1 cellular context compared by ENCODE assay signal in genomic region chr7:5822742-5823503, GRCh38.
A peak's percentile ranks its signal among the peaks of the same experiment; 100 is the strongest.
TF ChIP-seq lines count a peak whose summit lies in the region.

No MANE protein-coding gene starts in this region.

TF ChIP-seq in K562, 482 proteins besides CTCF, POLR2A, EP300 and RAD21 (continued from another document and continues in another):
- TF ChIP-seq ATF6 (CRISPR knock-in tag; IDR thresholded peaks at IDR 0.05) (0 out of 2 replicates have a peak, but pooled peaks have one; percentile 40), E2F1 (CRISPR knock-in tag; IDR thresholded peaks at IDR 0.05) (no peak), ZNF583 (CRISPR knock-in tag; IDR thresholded peaks at IDR 0.05) (peak; percentile 42; the same call in 1 of the 2 replicates), KAT7 (CRISPR knock-in tag; IDR thresholded peaks at IDR 0.05; ENCODE audit: borderline replicate concordance) (no peak), E2F3 (CRISPR knock-in tag; IDR thresholded peaks at IDR 0.05) (0 out of 2 replicates have a peak, but pooled peaks have one; percentile 28), BACH1 (tag; IDR thresholded peaks at IDR 0.05) (no peak), NR2C2 (CRISPR knock-in tag; IDR thresholded peaks at IDR 0.05) (peak; percentile 75), NR2C2 (tag; IDR thresholded peaks at IDR 0.05) (peak; percentile 76), JUN (IDR thresholded peaks at IDR 0.05; ENCODE audit: borderline replicate concordance, low read depth, low read length) (no peak), JUN (CRISPR knock-in tag; IDR thresholded peaks at IDR 0.05; ENCODE audit: borderline replicate concordance) (no peak), ZNF280B (CRISPR knock-in tag; IDR thresholded peaks at IDR 0.05) (no peak), ZKSCAN1 (IDR thresholded peaks at IDR 0.05; ENCODE audit: low read depth, low read length) (no peak), HCFC1 (IDR thresholded peaks at IDR 0.05; ENCODE audit: low read depth, low read length) (peak; percentile 92), XRCC4 (IDR thresholded peaks at IDR 0.05; ENCODE audit: extremely low read depth, insufficient read depth, insufficient read length) (no peak), ZNF766 (CRISPR knock-in tag; conservative IDR thresholded peaks at IDR 0.05) (peak; percentile 51; the same call in 1 of the 2 replicates), ZNF23 (CRISPR knock-in tag; IDR thresholded peaks at IDR 0.05) (no peak), RAD51 (IDR thresholded peaks at IDR 0.05; ENCODE audit: borderline replicate concordance, low read depth) (peak; percentile 96), FOS (IDR thresholded peaks at IDR 0.05; ENCODE audit: extremely low read depth, insufficient read length) (no peak), HMBOX1 (IDR thresholded peaks at IDR 0.05) (no peak), RHOXF2B (CRISPR knock-in tag; conservative IDR thresholded peaks at IDR 0.05) (no peak), RNF219 (CRISPR knock-in tag; IDR thresholded peaks at IDR 0.05) (no peak), ZNF282 (CRISPR knock-in tag; IDR thresholded peaks at IDR 0.05) (no peak), ETV5 (CRISPR knock-in tag; IDR thresholded peaks at IDR 0.05; ENCODE audit: low read depth) (peak; percentile 86), PPARD (CRISPR knock-in tag; IDR thresholded peaks at IDR 0.05) (no peak), CHD7 (IDR thresholded peaks at IDR 0.05; ENCODE audit: low read depth, low read length) (no peak), RBFOX2 (IDR thresholded peaks at IDR 0.05; ENCODE audit: low read depth, low read length) (peak; percentile 81), ZNF24 (IDR thresholded peaks at IDR 0.05) (no peak), HBP1 (CRISPR knock-in tag; IDR thresholded peaks at IDR 0.05) (no peak), USF1 (CRISPR knock-in tag; IDR thresholded peaks at IDR 0.05) (peak; percentile 95), TFAP4 (CRISPR knock-in tag; IDR thresholded peaks at IDR 0.05; ENCODE audit: borderline replicate concordance) (peak; percentile 85), ZFP91 (CRISPR knock-in tag; IDR thresholded peaks at IDR 0.05) (no peak), ZFX (CRISPR knock-in tag; IDR thresholded peaks at IDR 0.05) (peak; percentile 82), NR1H2 (CRISPR knock-in tag; IDR thresholded peaks at IDR 0.05) (no peak)
